ENCODE assay signal across 8 cellular contexts in genomic region chr10:114504769-114505579, GRCh38.
DNase-seq lines count a peak whose midpoint lies in the region; ATAC-seq and TF ChIP-seq lines count a peak whose summit lies in the region.

No MANE protein-coding gene starts in this region.

- H3K27me3 ChIP-seq in PC-3 (ENCODE audit: low read length): no peaks in the 10 kb centered on the region
- no peaks in the 10 kb centered on the region for H3K27me3 ChIP-seq in neural progenitor cell
- H3K27me3 ChIP-seq in spleen (replicated peaks in 1 of 7): no peaks in the 10 kb centered on the region
- no peaks in the 10 kb centered on the region for H3K27me3 ChIP-seq in Peyer's patch

- no peak overlapping the region for H3K27ac ChIP-seq in PC-3 (ENCODE audit: low read length)
- no peak overlapping the region for H3K27ac ChIP-seq in neural progenitor cell
- no peak overlapping the region for H3K27ac ChIP-seq in spleen
- peak overlapping the region in 2 of 4 donors; percentile 31 to 39 for H3K27ac ChIP-seq in Peyer's patch

- H4K20me1 ChIP-seq in PC-3 (ENCODE audit: low read length): no peaks in the 10 kb centered on the region
- H4K20me1 ChIP-seq in neural progenitor cell (ENCODE audit: low read depth): peaks cover 27% of the 10 kb centered on the region

- peaks cover 13% of the 10 kb centered on the region for H3K36me3 Mint-ChIP-seq in neural progenitor cell

- intact Hi-C loops in PC-3 (cut with micrococcal nuclease) (no loop called here), spleen (cut with DNase I; ENCODE audit: low total_unique reads) (no loop called here)

- no peak for TF ChIP-seq CTCF in AG10803 (conservative IDR thresholded peaks at IDR 0.05; ENCODE audit: low read length)
- no peak for TF ChIP-seq CTCF in PC-3 (conservative IDR thresholded peaks at IDR 0.05; ENCODE audit: low read depth, low read length)
- no peak for TF ChIP-seq CTCF in neural progenitor cell (IDR thresholded peaks at IDR 0.05)
- no peak for TF ChIP-seq CTCF in spleen (IDR thresholded peaks at IDR 0.05 in 8 of 11, conservative IDR thresholded peaks at IDR 0.05 in 3 of 11)
- no peak for TF ChIP-seq CTCF in Peyer's patch (IDR thresholded peaks at IDR 0.05)

- H3K4me2 ChIP-seq in PC-3 (ENCODE audit: low read length) (no peak overlapping the region), neural progenitor cell (no peak overlapping the region)

- H3K4me3 Mint-ChIP-seq in neural progenitor cell: no peak overlapping the region

- POLR2A ChIA-PET in PC-3 (lab: Charles Lee; ENCODE audit: unreplicated experiment): no interaction called here

- CTCF ChIA-PET in PC-3 (lab: Charles Lee): no interaction called here

- H3K9me3 ChIP-seq in PC-3 (ENCODE audit: low read length): no peaks in the 10 kb centered on the region
- no peaks in the 10 kb centered on the region for H3K9me3 ChIP-seq in neural progenitor cell (ENCODE audit: low read depth)
- H3K9me3 ChIP-seq in spleen: no peaks in the 10 kb centered on the region
- H3K9me3 ChIP-seq in Peyer's patch: no peaks in the 10 kb centered on the region

- H3K27ac Mint-ChIP-seq in neural progenitor cell: peak overlapping the region; percentile 70

- H3K36me3 ChIP-seq in PC-3 (ENCODE audit: low read depth, low read length) (no peaks in the 10 kb centered on the region), neural progenitor cell (no peaks in the 10 kb centered on the region), spleen (no peaks in the 10 kb centered on the region), Peyer's patch (no peaks in the 10 kb centered on the region)

- peaks cover under 1% of the 10 kb centered on the region for H3K9me3 Mint-ChIP-seq in neural progenitor cell

- H3K79me2 ChIP-seq in PC-3 (ENCODE audit: low read length) (no peaks in the 10 kb centered on the region), neural progenitor cell (ENCODE audit: low read depth) (peaks cover under 1% of the 10 kb centered on the region)

- 47 to 83% (median 73%) methylated on average over 3 of the region's 3 CpGs for WGBS in spleen, 5 donors

- H3K4me1 Mint-ChIP-seq in neural progenitor cell: peaks cover 40% of the 10 kb centered on the region

- no TSS peak for BruUV-seq in PC-3 (replicated peaks; lab: Mats Ljungman, UMichigan)

- H3K27me3 Mint-ChIP-seq in neural progenitor cell (ENCODE audit: insufficient read depth, low read depth): peaks cover 3% of the 10 kb centered on the region

- peaks cover 9% of the 10 kb centered on the region; the same call in 1 of the 2 replicates for H3K4me1 ChIP-seq in PC-3 (ENCODE audit: insufficient read depth, low read length)
- peaks cover 6% of the 10 kb centered on the region for H3K4me1 ChIP-seq in neural progenitor cell
- peaks cover 0 to 63% (median 16%) of the 10 kb centered on the region in 6 donors for H3K4me1 ChIP-seq in spleen
- peaks cover 0 to 49% (median 11%) of the 10 kb centered on the region in 4 donors for H3K4me1 ChIP-seq in Peyer's patch

- peak; percentile 64 for ATAC-seq in PC-3
- ATAC-seq in HG02678 (IDR thresholded peaks at IDR 0.05; ENCODE audit: unreplicated experiment): no peak

- H3K4me3 ChIP-seq in AG10803 (ENCODE audit: low read length) (no peak overlapping the region), PC-3 (ENCODE audit: low read length) (no peak overlapping the region), neural progenitor cell (no peak overlapping the region), spleen (no peak overlapping the region), Peyer's patch (no peak overlapping the region)

- no peak overlapping the region for H2AFZ ChIP-seq in PC-3 (ENCODE audit: low read length)
- H2AFZ ChIP-seq in neural progenitor cell (replicated peaks): no peak overlapping the region

- DNase-seq in AG10803 (ENCODE audit: low read depth): peak; percentile 83
- DNase-seq in PC-3: peak; percentile 40
- DNase-seq in fibroblast of gingiva (ENCODE audit: low read depth): peak; percentile 97
- DNase-seq in neural progenitor cell (ENCODE audit: low spot score): no peak
- no peak for DNase-seq in spleen
- DNase-seq in NCI-H2081 (lab: John Stamatoyannopoulos, UW): no peak
- no peak for DNase-seq in Peyer's patch

- H3F3A ChIP-seq in PC-3 (ENCODE audit: low read length, unreplicated experiment): no peaks in the 10 kb centered on the region
- H3F3A ChIP-seq in neural progenitor cell (ENCODE audit: low read depth): no peaks in the 10 kb centered on the region

- H3K9me2 ChIP-seq in PC-3 (replicated peaks; ENCODE audit: low read length): no peaks in the 10 kb centered on the region

- TF ChIP-seq POLR2A in spleen (IDR thresholded peaks at IDR 0.05) (no peak), Peyer's patch (IDR thresholded peaks at IDR 0.05) (no peak)

- H3K9ac ChIP-seq in PC-3 (ENCODE audit: low read length) (no peak overlapping the region), neural progenitor cell (no peak overlapping the region)

Comparison
In these comparisons a context has a peak if more than half of its experiments do, and no peak if none do; other contexts are left out.
1. DNase-seq: peak in AG10803 (single experiment), PC-3 (single experiment) and fibroblast of gingiva (single experiment); none in neural progenitor cell (single experiment), spleen (single experiment), NCI-H2081 (0 of 2) and Peyer's patch (0 of 3).